Comparison of ENCODE assay signal across 8 cellular contexts in genomic region chr6:34888441-34888820, GRCh38. TPM values are rescaled to one million over a fixed set of nuclear protein-coding genes. Genes with fewer than 3 reads are reported as not detected.
DNase-seq lines count a peak whose midpoint lies in the region; ATAC-seq and TF ChIP-seq lines count a peak whose summit lies in the region.

No MANE protein-coding gene starts in this region.

- H3K9me3 ChIP-seq in suprapubic skin: no peaks in the 10 kb centered on the region

- TF ChIP-seq CTCF in suprapubic skin (IDR thresholded peaks at IDR 0.05): no peak

- H3K36me3 ChIP-seq in suprapubic skin: no peaks in the 10 kb centered on the region

- peaks cover 41% of the 10 kb centered on the region for H3K4me1 Mint-ChIP-seq in activated CD4-positive, alpha-beta T cell treated with anti-CD3 and anti-CD28 coated beads for 36 hours

- CTCF ChIA-PET in activated CD4-positive, alpha-beta T cell treated with anti-CD3 and anti-CD28 coated beads for 36 hours (lab: Charles Lee): interaction anchor here (0.6 to 1.2 kb wide), 8 partner anchors 9 to 984 kb away, joined by 3 to 7 read pairs (median 3); no protein-coding TSS in a partner anchor

- H3K27me3 ChIP-seq in suprapubic skin: no peaks in the 10 kb centered on the region

- H3K4me1 ChIP-seq in suprapubic skin: peaks cover 58% of the 10 kb centered on the region

- TF ChIP-seq EP300 in suprapubic skin (IDR thresholded peaks at IDR 0.05): no peak

- H3K4me3 Mint-ChIP-seq in activated CD4-positive, alpha-beta T cell treated with anti-CD3 and anti-CD28 coated beads for 36 hours: peak overlapping the region; percentile 100

- peak overlapping the region; percentile 91 for H3K27ac ChIP-seq in suprapubic skin

- H3K27ac Mint-ChIP-seq in activated CD4-positive, alpha-beta T cell treated with anti-CD3 and anti-CD28 coated beads for 36 hours: peak overlapping the region; percentile 100
- H3K27ac Mint-ChIP-seq in activated naive CD4-positive, alpha-beta T cell treated with anti-CD3 and anti-CD28 coated beads, Interleukin-2, amount 50 U/mL, for 72 hours: peak overlapping the region; percentile 96 to 100

- peak overlapping the region; percentile 98 for H3K4me3 ChIP-seq in suprapubic skin

- intact Hi-C loops in activated CD4-positive, alpha-beta T cell treated with anti-CD3 and anti-CD28 coated beads for 36 hours (cut with DNase I, micrococcal nuclease): loop anchor here (1.0 to 10.0 kb wide), 12 partner anchors 24 to 652 kb away; partner anchors contain the start of genes SNRPC (in 2 of the 2), FANCE (in 1 of the 2), HMGA1 (in 1 of the 2) and NUDT3 (in 1 of the 2)

- H3K9me3 Mint-ChIP-seq in activated CD4-positive, alpha-beta T cell treated with anti-CD3 and anti-CD28 coated beads for 36 hours (ENCODE audit: low read depth): peaks cover 3% of the 10 kb centered on the region
- H3K9me3 Mint-ChIP-seq in activated naive CD4-positive, alpha-beta T cell treated with anti-CD3 and anti-CD28 coated beads, Interleukin-2, amount 50 U/mL, for 72 hours: no peaks in the 10 kb centered on the region

- DNase-seq in activated CD4-positive, alpha-beta T cell treated with anti-CD3 and anti-CD28 coated beads for 36 hours: no peak
- no peak for DNase-seq in activated CD4-positive, alpha-beta T cell treated with anti-CD3 and anti-CD28 coated beads, Interleukin-2, amount 50 U/mL, for 48 hours
- no peak for DNase-seq in activated naive CD4-positive, alpha-beta T cell treated with anti-CD3 and anti-CD28 coated beads, Interleukin-2, amount 50 U/mL, for 72 hours (ENCODE audit: low spot score in 2 of 2)
- DNase-seq in iris pigment epithelial cell (ENCODE audit: low read depth) (peak; percentile 16), suprapubic skin (ENCODE audit: low spot score in 2 of 2) (no peak), NK-92 (lab: John Stamatoyannopoulos, UW; ENCODE audit: unreplicated experiment) (no peak), SK-N-DZ (ENCODE audit: low spot score) (no peak)

- H3K36me3 Mint-ChIP-seq in activated CD4-positive, alpha-beta T cell treated with anti-CD3 and anti-CD28 coated beads for 36 hours (ENCODE audit: low read depth): peaks cover 24% of the 10 kb centered on the region
- H3K36me3 Mint-ChIP-seq in activated naive CD4-positive, alpha-beta T cell treated with anti-CD3 and anti-CD28 coated beads, Interleukin-2, amount 50 U/mL, for 72 hours: peaks cover 14 to 19% of the 10 kb centered on the region in 2 donors

- no peak for TF ChIP-seq POLR2A in suprapubic skin (IDR thresholded peaks at IDR 0.05)

- ATAC-seq in activated CD4-positive, alpha-beta T cell treated with anti-CD3 and anti-CD28 coated beads for 36 hours: no peak
- no peak for ATAC-seq in activated naive CD4-positive, alpha-beta T cell treated with anti-CD3 and anti-CD28 coated beads, Interleukin-2, amount 50 U/mL, for 72 hours
- ATAC-seq in HG03439 (IDR thresholded peaks at IDR 0.05; ENCODE audit: unreplicated experiment): no peak

- POLR2A ChIA-PET in activated CD4-positive, alpha-beta T cell treated with anti-CD3 and anti-CD28 coated beads for 36 hours (lab: Charles Lee): interaction anchor here (0.6 to 2.5 kb wide), 8 partner anchors 13 to 371 kb away, joined by 4 to 10 read pairs (median 4); partner anchors contain the start of genes BLTP3A, SNRPC and ZNF76

- WGBS in suprapubic skin: 2% methylated on average over 7 of the region's 7 CpGs

- no peaks in the 10 kb centered on the region for H3K27me3 Mint-ChIP-seq in activated CD4-positive, alpha-beta T cell treated with anti-CD3 and anti-CD28 coated beads for 36 hours

RNA-seq across cellular contexts. Expression of gene TAF11, which starts 0.6 kb away (rescaled TPM):
- 10 to 100 TPM; 28.7 to 32.3 TPM for total RNA-seq in activated CD4-positive, alpha-beta T cell treated with anti-CD3 and anti-CD28 coated beads for 36 hours
- total RNA-seq in activated naive CD4-positive, alpha-beta T cell treated with anti-CD3 and anti-CD28 coated beads, Interleukin-2, amount 50 U/mL, for 72 hours: 10 to 100 TPM; 35.3 to 36.3 TPM
- total RNA-seq in suprapubic skin: 10 to 100 TPM; 16.9 to 33.9 (median 26.4) TPM
- polyA plus RNA-seq in SK-N-DZ (2014; cell fraction: cytosol; rRNA removed): 82.0 and 85.9 TPM in 2 replicates
- 52.8 and 57.6 TPM in 2 replicates for polyA plus RNA-seq in SK-N-DZ (2014; cell fraction: nucleus; rRNA removed)

RNA-seq across cellular contexts. Expression of gene ANKS1A, which starts 0.6 kb away (rescaled TPM):
- 1 to 10 TPM; 7.4 to 9.1 TPM for total RNA-seq in activated CD4-positive, alpha-beta T cell treated with anti-CD3 and anti-CD28 coated beads for 36 hours
- 1 to 10 TPM; 8.6 to 9.3 TPM for total RNA-seq in activated naive CD4-positive, alpha-beta T cell treated with anti-CD3 and anti-CD28 coated beads, Interleukin-2, amount 50 U/mL, for 72 hours
- total RNA-seq in suprapubic skin: 10 to 100 TPM; 24.7 to 34.6 (median 30.5) TPM
- 12.3 and 14.3 TPM in 2 replicates for polyA plus RNA-seq in SK-N-DZ (2014; cell fraction: cytosol; rRNA removed)
- polyA plus RNA-seq in SK-N-DZ (2014; cell fraction: nucleus; rRNA removed): 15.8 and 18.3 TPM in 2 replicates
